ENCODE assay signal across 10 cellular contexts in the genomic region with DNA sequence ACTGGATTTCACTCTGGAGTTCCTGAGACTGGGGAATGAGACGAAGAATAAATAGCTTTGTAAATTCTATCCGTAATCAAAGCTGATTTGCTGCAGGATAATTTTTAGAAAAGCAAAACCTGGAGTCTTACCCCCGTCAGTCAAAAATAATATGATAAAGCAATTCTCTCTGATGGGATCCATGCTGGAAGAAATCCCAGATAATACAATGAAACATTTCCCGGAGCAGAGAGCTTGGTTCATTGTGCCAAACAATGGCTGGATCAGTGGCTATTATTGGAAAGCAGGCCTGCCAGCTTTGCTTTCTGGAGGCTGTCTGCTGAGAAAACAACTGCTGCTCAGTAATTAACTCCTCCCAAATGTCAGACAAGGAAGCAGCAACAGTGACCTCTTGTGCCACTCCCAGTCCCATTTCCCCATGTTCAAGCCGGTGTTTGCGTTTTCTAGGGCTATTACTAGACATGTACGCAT.
A peak's percentile ranks its signal among the peaks of the same experiment; 100 is the strongest.
DNase-seq lines count a peak whose midpoint lies in the region; ATAC-seq and TF ChIP-seq lines count a peak whose summit lies in the region.
"Had no signal": no experiment of that assay in that cellular context is flagged by ENCODE, and none has a peak within 500 bp of the region (broad histone marks: within the 10 kb centered on the region; RNA-seq: fewer than 3 reads in every experiment).

No MANE protein-coding gene starts in this region.

- ATAC-seq in HG02759 (IDR thresholded peaks at IDR 0.05; ENCODE audit: unreplicated experiment) (no peak), GM19397 (IDR thresholded peaks at IDR 0.05; ENCODE audit: unreplicated experiment) (no peak)

- no peaks in the 10 kb centered on the region for H3K9me3 ChIP-seq in endocrine pancreas (ENCODE audit: control insufficient read depth, low read length)
- H3K9me3 ChIP-seq in esophagus muscularis mucosa, result no peaks in the 10 kb centered on the region
- H3K9me3 ChIP-seq: neutrophil had no signal

- H3K4me3 ChIP-seq in endocrine pancreas (ENCODE audit: control insufficient read depth, insufficient read depth, low read length) (peak overlapping the region; percentile 18), esophagus muscularis mucosa (no peak overlapping the region)

- no peak for TF ChIP-seq EP300 in esophagus muscularis mucosa (IDR thresholded peaks at IDR 0.05)

- intact Hi-C loops in esophagus muscularis mucosa (cut with DNase I), result no loop called here

- no peaks in the 10 kb centered on the region for H3K27me3 ChIP-seq in endocrine pancreas (ENCODE audit: control insufficient read depth, insufficient read depth, low read length)
- H3K27me3 ChIP-seq in esophagus muscularis mucosa, result no peaks in the 10 kb centered on the region
- H3K27me3 ChIP-seq: neutrophil had no signal

- H3K9ac ChIP-seq in endocrine pancreas (ENCODE audit: control insufficient read depth, insufficient read depth, low read length), result no peak overlapping the region

- H3K27ac ChIP-seq in esophagus muscularis mucosa (replicated peaks in 1 of 4), result no peak overlapping the region
- H3K27ac ChIP-seq: neutrophil had no signal

- DNase-seq in D341Med (ENCODE audit: low spot score) (peak; percentile 85), NCI-H460 (ENCODE audit: extremely low read depth, low read depth) (peak; percentile 75), myocyte (ENCODE audit: low read depth) (peak; percentile 10), DMS 273 treated with DMSO at 0.1 percent for 48 hours (lab: John Stamatoyannopoulos, UW) (no peak), esophagus muscularis mucosa (ENCODE audit: extremely low spot score) (no peak)
- DNase-seq: DMS79 had no signal

- 45% methylated on average over 7 of the region's 7 CpGs for WGBS in esophagus muscularis mucosa

- no peak for TF ChIP-seq CTCF in esophagus muscularis mucosa (IDR thresholded peaks at IDR 0.05)

- TF ChIP-seq POLR2A in esophagus muscularis mucosa (IDR thresholded peaks at IDR 0.05; ENCODE audit: low read depth), result no peak

- H3K4me1 ChIP-seq in endocrine pancreas (ENCODE audit: control insufficient read depth, insufficient read depth, low read length), result no peaks in the 10 kb centered on the region
- H3K4me1 ChIP-seq in esophagus muscularis mucosa, result no peaks in the 10 kb centered on the region

- H3K36me3 ChIP-seq in endocrine pancreas (ENCODE audit: control insufficient read depth, insufficient read depth, low read length), result no peaks in the 10 kb centered on the region
- H3K36me3 ChIP-seq in esophagus muscularis mucosa, result no peaks in the 10 kb centered on the region
- H3K36me3 ChIP-seq: neutrophil had no signal

Comparison
In these comparisons a context has a peak if more than half of its experiments do, and no peak if none do; other contexts are left out.
1. DNase-seq: peak in D341Med (single experiment), NCI-H460 (single experiment) and myocyte (single experiment); none in DMS 273 treated with DMSO at 0.1 percent for 48 hours (single experiment) and esophagus muscularis mucosa (single experiment).